ENCODE assay signal across 8 cellular contexts in genomic region chr20:7094438-7094997, GRCh38.
DNase-seq lines count a peak whose midpoint lies in the region; ATAC-seq and TF ChIP-seq lines count a peak whose summit lies in the region.

No MANE protein-coding gene starts in this region.

- H3K9me3 Mint-ChIP-seq in WTC11: no peaks in the 10 kb centered on the region

- no peaks in the 10 kb centered on the region for H3K9me3 ChIP-seq in left lung
- no peaks in the 10 kb centered on the region for H3K9me3 ChIP-seq in T-helper 17 cell (ENCODE audit: control insufficient read depth, low read length, poor library complexity, severe bottlenecking)

- TF ChIP-seq CTCF in AG09309 (IDR thresholded peaks at IDR 0.05; ENCODE audit: control insufficient read depth, insufficient read depth, low read depth, low read length, missing control alignments) (peak; percentile 46), WTC11 (IDR thresholded peaks at IDR 0.05) (peak; percentile 76; the same call in 1 of the 2 replicates), left lung (IDR thresholded peaks at IDR 0.05) (peak; percentile 48 to 61)

- no peaks in the 10 kb centered on the region; the same call in 1 of the 2 replicates for H3K27me3 Mint-ChIP-seq in WTC11 (ENCODE audit: low read depth)
- H3K27me3 Mint-ChIP-seq in T-helper 17 cell: no peaks in the 10 kb centered on the region

- H3K36me3 Mint-ChIP-seq in WTC11: no peaks in the 10 kb centered on the region
- H3K36me3 Mint-ChIP-seq in T-helper 17 cell (ENCODE audit: low read depth): no peaks in the 10 kb centered on the region

- H3K27me3 ChIP-seq in left lung: no peaks in the 10 kb centered on the region

- DNase-seq in AG09309 (ENCODE audit: low read depth) (no peak), NCI-H146 (lab: John Stamatoyannopoulos, UW) (peak; percentile 66), WTC11 (ENCODE audit: low spot score) (peak; percentile 64), left lung (no peak), T-helper 17 cell (no peak)
- no peak for DNase-seq in activated CD4-positive, CD25-positive, alpha-beta regulatory T cell treated with anti-CD3 and anti-CD28 coated beads, Interleukin-2, amount 50 U/mL, for 72 hours

- peaks cover 5% of the 10 kb centered on the region; the same call in 1 of the 2 replicates for H3K4me1 Mint-ChIP-seq in WTC11
- no peaks in the 10 kb centered on the region for H3K4me1 Mint-ChIP-seq in T-helper 17 cell

- CTCF ChIA-PET in WTC11 (lab: Charles Lee): no interaction called here

- ATAC-seq in GM18502 (IDR thresholded peaks at IDR 0.05; ENCODE audit: poor library complexity, unreplicated experiment) (peak; percentile 44), WTC11 (peak; percentile 67), left lung (peak; percentile 53), HG02852 (IDR thresholded peaks at IDR 0.05; ENCODE audit: unreplicated experiment) (no peak), T-helper 17 cell (no peak)

- no peaks in the 10 kb centered on the region for H3K4me1 ChIP-seq in left lung

- H3K27ac Mint-ChIP-seq in WTC11 (no peak overlapping the region), T-helper 17 cell (no peak overlapping the region)

- POLR2A ChIA-PET in WTC11 (lab: Charles Lee): no interaction called here

- intact Hi-C loops in left lung (cut with DNase I): no loop called here

- no peak overlapping the region for H3K4me3 ChIP-seq in AG09309 (ENCODE audit: control insufficient read depth, low read depth, low read length)
- H3K4me3 ChIP-seq in left lung: no peak overlapping the region

- H3K36me3 ChIP-seq in left lung: no peaks in the 10 kb centered on the region

- H3K4me3 Mint-ChIP-seq in WTC11 (no peak overlapping the region), T-helper 17 cell (no peak overlapping the region)

- H3K27ac ChIP-seq in left lung: no peak overlapping the region

TF ChIP-seq in WTC11, 78 proteins besides CTCF, POLR2A, EP300 and RAD21:
- TF ChIP-seq ZBTB21 (CRISPR knock-in tag; IDR thresholded peaks at IDR 0.05; ENCODE audit: borderline replicate concordance) (no peak), NR1H2 (CRISPR knock-in tag; IDR thresholded peaks at IDR 0.05) (no peak), ELF4 (CRISPR knock-in tag; IDR thresholded peaks at IDR 0.05; ENCODE audit: low read depth) (no peak), MYBL2 (CRISPR knock-in tag; IDR thresholded peaks at IDR 0.05) (no peak), SMAD3 (CRISPR knock-in tag; IDR thresholded peaks at IDR 0.05; ENCODE audit: borderline replicate concordance) (no peak), ESRRA (CRISPR knock-in tag; IDR thresholded peaks at IDR 0.05; ENCODE audit: borderline replicate concordance) (no peak), PREB (CRISPR knock-in tag; IDR thresholded peaks at IDR 0.05; ENCODE audit: borderline replicate concordance) (no peak), SP1 (CRISPR knock-in tag; conservative IDR thresholded peaks at IDR 0.05) (no peak)
TF ChIP-seq in WTC11: peak in this region for 0.

Comparison
In these comparisons a context has a peak if more than half of its experiments do, and no peak if none do; other contexts are left out.
1. DNase-seq: peak in NCI-H146 (single experiment) and WTC11 (single experiment); none in AG09309 (single experiment), left lung (0 of 2), T-helper 17 cell (0 of 3) and activated CD4-positive, CD25-positive, alpha-beta regulatory T cell treated with anti-CD3 and anti-CD28 coated beads, Interleukin-2, amount 50 U/mL, for 72 hours (single experiment).
2. ATAC-seq: peak in GM18502 (single experiment), WTC11 (single experiment) and left lung (single experiment); none in HG02852 (single experiment) and T-helper 17 cell (single experiment).
3. Peak in every context shown above with its lines, with median percentiles within 50 percentile points of each other: CTCF ChIP-seq.